In the genomic region with DNA sequence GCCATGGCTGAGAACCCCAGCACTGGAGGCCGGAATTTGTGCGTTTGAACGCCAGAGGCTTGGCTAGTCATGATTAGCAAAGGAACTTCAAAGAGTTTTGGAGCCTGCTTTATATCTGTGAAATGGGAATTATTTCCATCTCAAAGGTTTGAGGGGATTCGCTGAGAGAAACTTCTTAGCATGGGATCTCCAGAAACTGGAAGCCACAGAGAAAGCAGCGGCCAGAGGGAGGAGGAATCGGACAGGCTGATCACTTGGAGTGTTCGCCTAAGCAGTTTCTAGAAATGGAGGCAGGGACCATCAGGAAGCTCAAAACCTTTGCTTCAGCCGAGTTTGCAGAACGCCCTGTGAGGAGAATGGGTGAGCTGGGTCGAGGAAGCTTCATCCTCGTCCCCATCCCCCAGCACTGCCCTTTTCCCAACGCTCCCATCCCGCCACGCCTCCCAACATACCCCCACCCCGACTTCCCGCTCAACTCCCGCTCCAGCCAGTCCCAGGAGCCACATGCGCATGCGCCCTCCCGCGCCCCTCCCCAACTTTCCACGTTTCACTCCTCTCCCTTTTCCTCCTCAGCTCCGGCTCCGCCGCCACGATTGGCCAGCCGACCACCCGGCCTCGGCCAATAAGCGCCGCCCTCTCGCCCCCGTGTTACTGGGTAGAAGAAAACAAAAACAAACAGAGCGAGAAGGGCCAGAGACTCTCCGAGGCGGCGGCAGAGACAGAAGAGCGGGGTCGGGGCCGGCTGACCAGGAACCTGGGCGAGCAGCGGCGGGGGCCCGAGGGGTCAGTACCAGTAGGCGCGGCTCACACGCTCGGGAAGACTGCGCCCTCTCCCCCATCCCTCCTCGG, we compare ENCODE assay signal across 1 cellular context.
TF ChIP-seq lines count a peak whose summit lies in the region.

TSS of gene PDCD4 (plus strand) at position 693 of the 849 bp plus-strand sequence. CDS start 4,100 bp downstream, outside the sequence.

TF ChIP-seq in HepG2, 621 proteins besides CTCF, POLR2A, EP300 and RAD21 (continued from another document and continues in another):
- TF ChIP-seq FOXP1 (IDR thresholded peaks at IDR 0.05), result no peak
- no peak for TF ChIP-seq FOXP1 (CRISPR knock-in tag; IDR thresholded peaks at IDR 0.05)
- TF ChIP-seq ZNF350 (CRISPR knock-in tag; IDR thresholded peaks at IDR 0.05; ENCODE audit: borderline replicate concordance, low read depth), result no peak
- TF ChIP-seq ZNF441 (CRISPR knock-in tag; IDR thresholded peaks at IDR 0.05; ENCODE audit: borderline replicate concordance), result peak; percentile 51; the same call in 1 of the 2 replicates
- 0 out of 2 replicates have a peak, but pooled peaks have one; percentile 18 for TF ChIP-seq NFATC3 (CRISPR knock-in tag; IDR thresholded peaks at IDR 0.05)
- TF ChIP-seq PHF8 (CRISPR knock-in tag; IDR thresholded peaks at IDR 0.05), result no peak
- TF ChIP-seq UBTF (CRISPR knock-in tag; IDR thresholded peaks at IDR 0.05), result no peak
- TF ChIP-seq CHD2 (IDR thresholded peaks at IDR 0.05; ENCODE audit: low read depth, low read length), result no peak
- TF ChIP-seq, protein P1, sequence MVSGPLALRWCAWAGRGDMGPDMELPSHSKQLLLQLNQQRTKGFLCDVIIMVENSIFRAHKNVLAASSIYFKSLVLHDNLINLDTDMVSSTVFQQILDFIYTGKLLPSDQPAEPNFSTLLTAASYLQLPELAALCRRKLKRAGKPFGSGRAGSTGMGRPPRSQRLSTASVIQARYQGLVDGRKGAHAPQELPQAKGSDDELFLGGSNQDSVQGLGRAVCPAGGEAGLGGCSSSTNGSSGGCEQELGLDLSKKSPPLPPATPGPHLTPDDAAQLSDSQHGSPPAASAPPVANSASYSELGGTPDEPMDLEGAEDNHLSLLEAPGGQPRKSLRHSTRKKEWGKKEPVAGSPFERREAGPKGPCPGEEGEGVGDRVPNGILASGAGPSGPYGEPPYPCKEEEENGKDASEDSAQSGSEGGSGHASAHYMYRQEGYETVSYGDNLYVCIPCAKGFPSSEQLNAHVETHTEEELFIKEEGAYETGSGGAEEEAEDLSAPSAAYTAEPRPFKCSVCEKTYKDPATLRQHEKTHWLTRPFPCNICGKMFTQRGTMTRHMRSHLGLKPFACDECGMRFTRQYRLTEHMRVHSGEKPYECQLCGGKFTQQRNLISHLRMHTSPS (CRISPR knock-in tag; IDR thresholded peaks at IDR 0.05; ENCODE audit: low read depth), result no peak
- no peak for TF ChIP-seq ZC3H13 (CRISPR knock-in tag; IDR thresholded peaks at IDR 0.05)
- TF ChIP-seq REPIN1 (CRISPR knock-in tag; IDR thresholded peaks at IDR 0.05; ENCODE audit: borderline replicate concordance, low read depth), result 0 out of 2 replicates have a peak, but pooled peaks have one; percentile 0
- TF ChIP-seq BCL6 (CRISPR knock-in tag; IDR thresholded peaks at IDR 0.05), result 0 out of 2 replicates have a peak, but pooled peaks have one; percentile 19
- TF ChIP-seq NCOA2 (CRISPR knock-in tag; IDR thresholded peaks at IDR 0.05), result no peak
- peak; percentile 25; the same call in 1 of the 2 replicates for TF ChIP-seq ZSCAN29 (CRISPR knock-in tag; conservative IDR thresholded peaks at IDR 0.05)
- TF ChIP-seq, protein P2, sequence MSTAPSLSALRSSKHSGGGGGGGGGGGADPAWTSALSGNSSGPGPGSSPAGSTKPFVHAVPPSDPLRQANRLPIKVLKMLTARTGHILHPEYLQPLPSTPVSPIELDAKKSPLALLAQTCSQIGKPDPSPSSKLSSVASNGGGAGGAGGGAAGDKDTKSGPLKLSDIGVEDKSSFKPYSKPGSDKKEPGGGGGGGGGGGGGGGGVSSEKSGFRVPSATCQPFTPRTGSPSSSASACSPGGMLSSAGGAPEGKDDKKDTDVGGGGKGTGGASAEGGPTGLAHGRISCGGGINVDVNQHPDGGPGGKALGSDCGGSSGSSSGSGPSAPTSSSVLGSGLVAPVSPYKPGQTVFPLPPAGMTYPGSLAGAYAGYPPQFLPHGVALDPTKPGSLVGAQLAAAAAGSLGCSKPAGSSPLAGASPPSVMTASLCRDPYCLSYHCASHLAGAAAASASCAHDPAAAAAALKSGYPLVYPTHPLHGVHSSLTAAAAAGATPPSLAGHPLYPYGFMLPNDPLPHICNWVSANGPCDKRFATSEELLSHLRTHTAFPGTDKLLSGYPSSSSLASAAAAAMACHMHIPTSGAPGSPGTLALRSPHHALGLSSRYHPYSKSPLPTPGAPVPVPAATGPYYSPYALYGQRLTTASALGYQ (CRISPR knock-in tag; IDR thresholded peaks at IDR 0.05), result no peak
- no peak for TF ChIP-seq BRD4 (CRISPR knock-in tag; IDR thresholded peaks at IDR 0.05)
- TF ChIP-seq RFX5 (IDR thresholded peaks at IDR 0.05; ENCODE audit: low read depth, low read length), result peak; percentile 99
- TF ChIP-seq, protein P3, sequence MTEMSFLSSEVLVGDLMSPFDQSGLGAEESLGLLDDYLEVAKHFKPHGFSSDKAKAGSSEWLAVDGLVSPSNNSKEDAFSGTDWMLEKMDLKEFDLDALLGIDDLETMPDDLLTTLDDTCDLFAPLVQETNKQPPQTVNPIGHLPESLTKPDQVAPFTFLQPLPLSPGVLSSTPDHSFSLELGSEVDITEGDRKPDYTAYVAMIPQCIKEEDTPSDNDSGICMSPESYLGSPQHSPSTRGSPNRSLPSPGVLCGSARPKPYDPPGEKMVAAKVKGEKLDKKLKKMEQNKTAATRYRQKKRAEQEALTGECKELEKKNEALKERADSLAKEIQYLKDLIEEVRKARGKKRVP (CRISPR knock-in tag; IDR thresholded peaks at IDR 0.05), result peak in 1 of 2 experiments; percentile 23; a peak in 1 of 4 replicates
- TF ChIP-seq MEIS1 (CRISPR knock-in tag; IDR thresholded peaks at IDR 0.05; ENCODE audit: borderline replicate concordance), result peak; percentile 16; the same call in 1 of the 2 replicates
- TF ChIP-seq BRCA1 (CRISPR knock-in tag; IDR thresholded peaks at IDR 0.05), result 0 out of 2 replicates have a peak, but pooled peaks have one; percentile 12
- TF ChIP-seq, protein P4, sequence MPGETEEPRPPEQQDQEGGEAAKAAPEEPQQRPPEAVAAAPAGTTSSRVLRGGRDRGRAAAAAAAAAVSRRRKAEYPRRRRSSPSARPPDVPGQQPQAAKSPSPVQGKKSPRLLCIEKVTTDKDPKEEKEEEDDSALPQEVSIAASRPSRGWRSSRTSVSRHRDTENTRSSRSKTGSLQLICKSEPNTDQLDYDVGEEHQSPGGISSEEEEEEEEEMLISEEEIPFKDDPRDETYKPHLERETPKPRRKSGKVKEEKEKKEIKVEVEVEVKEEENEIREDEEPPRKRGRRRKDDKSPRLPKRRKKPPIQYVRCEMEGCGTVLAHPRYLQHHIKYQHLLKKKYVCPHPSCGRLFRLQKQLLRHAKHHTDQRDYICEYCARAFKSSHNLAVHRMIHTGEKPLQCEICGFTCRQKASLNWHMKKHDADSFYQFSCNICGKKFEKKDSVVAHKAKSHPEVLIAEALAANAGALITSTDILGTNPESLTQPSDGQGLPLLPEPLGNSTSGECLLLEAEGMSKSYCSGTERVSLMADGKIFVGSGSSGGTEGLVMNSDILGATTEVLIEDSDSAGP (CRISPR knock-in tag; IDR thresholded peaks at IDR 0.05; ENCODE audit: borderline replicate concordance), result peak; percentile 40; the same call in 1 of the 2 replicates
- TF ChIP-seq ZNF776 (CRISPR knock-in tag; IDR thresholded peaks at IDR 0.05), result no peak
- TF ChIP-seq, protein P5, sequence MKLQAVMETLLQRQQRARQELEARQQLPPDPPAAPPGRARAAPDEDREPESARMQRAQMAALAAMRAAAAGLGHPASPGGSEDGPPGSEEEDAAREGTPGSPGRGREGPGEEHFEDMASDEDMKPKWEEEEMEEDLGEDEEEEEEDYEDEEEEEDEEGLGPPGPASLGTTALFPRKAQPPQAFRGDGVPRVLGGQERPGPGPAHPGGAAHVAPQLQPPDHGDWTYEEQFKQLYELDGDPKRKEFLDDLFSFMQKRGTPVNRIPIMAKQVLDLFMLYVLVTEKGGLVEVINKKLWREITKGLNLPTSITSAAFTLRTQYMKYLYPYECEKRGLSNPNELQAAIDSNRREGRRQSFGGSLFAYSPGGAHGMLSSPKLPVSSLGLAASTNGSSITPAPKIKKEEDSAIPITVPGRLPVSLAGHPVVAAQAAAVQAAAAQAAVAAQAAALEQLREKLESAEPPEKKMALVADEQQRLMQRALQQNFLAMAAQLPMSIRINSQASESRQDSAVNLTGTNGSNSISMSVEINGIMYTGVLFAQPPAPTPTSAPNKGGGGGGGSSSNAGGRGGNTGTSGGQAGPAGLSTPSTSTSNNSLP (IDR thresholded peaks at IDR 0.05; ENCODE audit: low read depth, low read length), result no peak
- 0 out of 2 replicates have a peak, but pooled peaks have one; percentile 27 for TF ChIP-seq ZBED4 (CRISPR knock-in tag; IDR thresholded peaks at IDR 0.05; ENCODE audit: borderline replicate concordance)
- no peak for TF ChIP-seq ZFP1 (CRISPR knock-in tag; IDR thresholded peaks at IDR 0.05)
- TF ChIP-seq MXI1 (IDR thresholded peaks at IDR 0.05; ENCODE audit: borderline replicate concordance, low read depth, low read length), result peak; percentile 47; the same call in 1 of the 3 replicates
- TF ChIP-seq SOX6 (IDR thresholded peaks at IDR 0.05), result no peak
- peak; percentile 14; the same call in 1 of the 2 replicates for TF ChIP-seq SOX6 (CRISPR knock-in tag; IDR thresholded peaks at IDR 0.05)
- no peak for TF ChIP-seq ZNF160 (CRISPR knock-in tag; IDR thresholded peaks at IDR 0.05)
- no peak for TF ChIP-seq CENPT (CRISPR knock-in tag; IDR thresholded peaks at IDR 0.05; ENCODE audit: low read depth)
- TF ChIP-seq ZFP36 (IDR thresholded peaks at IDR 0.05; ENCODE audit: borderline replicate concordance, low read depth, low read length, partially characterized antibody), result no peak
- 0 out of 2 replicates have a peak, but pooled peaks have one; percentile 24 for TF ChIP-seq ZNF709 (CRISPR knock-in tag; IDR thresholded peaks at IDR 0.05)
- no peak for TF ChIP-seq AKNA (CRISPR knock-in tag; IDR thresholded peaks at IDR 0.05; ENCODE audit: borderline replicate concordance)
- TF ChIP-seq HIVEP1 (CRISPR knock-in tag; IDR thresholded peaks at IDR 0.05), result no peak; the same call in 1 of the 2 replicates
- TF ChIP-seq TEAD3 (CRISPR knock-in tag; optimal IDR thresholded peaks at IDR 0.05; ENCODE audit: borderline replicate concordance), result peak; percentile 23
